In genomic region chr19:47512948-47513319, GRCh38 we compare ENCODE assay signal across 1 cellular context.
A peak's percentile ranks its signal among the peaks of the same experiment; 100 is the strongest.
TF ChIP-seq lines count a peak whose summit lies in the region.

No MANE protein-coding gene starts in this region.

TF ChIP-seq in HepG2, 621 proteins besides CTCF, POLR2A, EP300 and RAD21:
- 0 out of 2 replicates have a peak, but pooled peaks have one; percentile 25 for TF ChIP-seq GATAD1 (CRISPR knock-in tag; IDR thresholded peaks at IDR 0.05)
- TF ChIP-seq NFYC (CRISPR knock-in tag; IDR thresholded peaks at IDR 0.05): peak; percentile 13; the same call in 1 of the 2 replicates
- TF ChIP-seq ZNF329 (CRISPR knock-in tag; IDR thresholded peaks at IDR 0.05; ENCODE audit: low read depth): 0 out of 2 replicates have a peak, but pooled peaks have one; percentile 6
- TF ChIP-seq, protein P1, sequence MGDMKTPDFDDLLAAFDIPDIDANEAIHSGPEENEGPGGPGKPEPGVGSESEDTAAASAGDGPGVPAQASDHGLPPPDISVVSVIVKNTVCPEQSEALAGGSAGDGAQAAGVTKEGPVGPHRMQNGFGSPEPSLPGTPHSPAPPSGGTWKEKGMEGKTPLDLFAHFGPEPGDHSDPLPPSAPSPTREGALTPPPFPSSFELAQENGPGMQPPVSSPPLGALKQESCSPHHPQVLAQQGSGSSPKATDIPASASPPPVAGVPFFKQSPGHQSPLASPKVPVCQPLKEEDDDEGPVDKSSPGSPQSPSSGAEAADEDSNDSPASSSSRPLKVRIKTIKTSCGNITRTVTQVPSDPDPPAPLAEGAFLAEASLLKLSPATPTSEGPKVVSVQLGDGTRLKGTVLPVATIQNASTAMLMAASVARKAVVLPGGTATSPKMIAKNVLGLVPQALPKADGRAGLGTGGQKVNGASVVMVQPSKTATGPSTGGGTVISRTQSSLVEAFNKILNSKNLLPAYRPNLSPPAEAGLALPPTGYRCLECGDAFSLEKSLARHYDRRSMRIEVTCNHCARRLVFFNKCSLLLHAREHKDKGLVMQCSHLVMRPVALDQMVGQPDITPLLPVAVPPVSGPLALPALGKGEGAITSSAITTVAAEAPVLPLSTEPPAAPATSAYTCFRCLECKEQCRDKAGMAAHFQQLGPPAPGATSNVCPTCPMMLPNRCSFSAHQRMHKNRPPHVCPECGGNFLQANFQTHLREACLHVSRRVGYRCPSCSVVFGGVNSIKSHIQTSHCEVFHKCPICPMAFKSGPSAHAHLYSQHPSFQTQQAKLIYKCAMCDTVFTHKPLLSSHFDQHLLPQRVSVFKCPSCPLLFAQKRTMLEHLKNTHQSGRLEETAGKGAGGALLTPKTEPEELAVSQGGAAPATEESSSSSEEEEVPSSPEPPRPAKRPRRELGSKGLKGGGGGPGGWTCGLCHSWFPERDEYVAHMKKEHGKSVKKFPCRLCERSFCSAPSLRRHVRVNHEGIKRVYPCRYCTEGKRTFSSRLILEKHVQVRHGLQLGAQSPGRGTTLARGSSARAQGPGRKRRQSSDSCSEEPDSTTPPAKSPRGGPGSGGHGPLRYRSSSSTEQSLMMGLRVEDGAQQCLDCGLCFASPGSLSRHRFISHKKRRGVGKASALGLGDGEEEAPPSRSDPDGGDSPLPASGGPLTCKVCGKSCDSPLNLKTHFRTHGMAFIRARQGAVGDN (CRISPR knock-in tag; IDR thresholded peaks at IDR 0.05): peak; percentile 27; the same call in 1 of the 2 replicates
- no peak for TF ChIP-seq ZNF446 (CRISPR knock-in tag; IDR thresholded peaks at IDR 0.05)
- peak; percentile 22; the same call in 1 of the 2 replicates for TF ChIP-seq ZFP91 (CRISPR knock-in tag; IDR thresholded peaks at IDR 0.05; ENCODE audit: borderline replicate concordance)
- TF ChIP-seq KDM2A (CRISPR knock-in tag; IDR thresholded peaks at IDR 0.05; ENCODE audit: borderline replicate concordance, low read depth): 0 out of 2 replicates have a peak, but pooled peaks have one; percentile 19
- TF ChIP-seq SALL1 (CRISPR knock-in tag; IDR thresholded peaks at IDR 0.05): no peak
